16 cellular contexts compared by ENCODE assay signal in the genomic region with DNA sequence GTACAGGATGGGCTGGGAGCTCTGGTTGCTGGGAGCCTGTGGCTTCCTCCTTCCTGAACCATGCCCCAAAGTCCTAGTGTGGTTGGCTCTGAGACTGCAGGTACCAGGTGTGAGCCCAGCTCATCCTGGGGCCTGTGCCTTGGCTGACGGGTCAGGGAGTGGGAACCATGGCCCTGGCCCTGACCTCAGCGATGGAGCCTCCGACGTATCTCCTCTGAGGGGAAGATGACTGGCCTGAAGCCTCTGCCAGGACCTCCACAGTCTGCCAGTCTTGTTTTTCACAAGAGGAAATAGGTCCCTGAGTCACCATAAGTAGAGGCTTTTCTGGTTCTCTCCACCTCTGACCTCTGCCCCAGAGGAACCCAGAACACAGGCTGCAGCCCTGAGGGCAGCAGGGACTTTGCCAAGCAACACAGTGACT. TPM values are rescaled to one million over a fixed set of nuclear protein-coding genes. Genes with fewer than 3 reads are reported as not detected.
DNase-seq lines count a peak whose midpoint lies in the region; ATAC-seq and TF ChIP-seq lines count a peak whose summit lies in the region.
"Had no signal": no experiment of that assay in that cellular context is flagged by ENCODE, and none has a peak within 500 bp of the region (broad histone marks: within the 10 kb centered on the region; RNA-seq: fewer than 3 reads in every experiment).

No MANE protein-coding gene starts in this region.

- H3K27ac Mint-ChIP-seq in activated B cell treated with CpG ODN at 0.5 μM for 24 hours = no peak overlapping the region
- H3K27ac Mint-ChIP-seq in stimulated activated effector memory CD8-positive, alpha-beta T cell treated with anti-CD3 and anti-CD28 coated beads, Interleukin-12 subunit alpha, Interleukin-12 subunit beta, amount 100 ng/mL, for 72 hours = peak overlapping the region; percentile 6
- H3K27ac Mint-ChIP-seq: activated CD8-positive, alpha-beta T cell treated with anti-CD3 and anti-CD28 coated beads for 36 hours had no signal

- H3K27me3 Mint-ChIP-seq in activated B cell treated with CpG ODN at 0.5 μM for 24 hours = no peaks in the 10 kb centered on the region
- H3K27me3 Mint-ChIP-seq: activated CD8-positive, alpha-beta T cell treated with anti-CD3 and anti-CD28 coated beads for 36 hours had no signal

- intact Hi-C loops in activated B cell treated with CpG ODN at 0.5 μM for 24 hours (cut with micrococcal nuclease) = loop anchor here (10.0 kb wide), 1 partner anchor 302 kb away; a partner anchor contains a TSS

- no peak overlapping the region for H3K4me3 Mint-ChIP-seq in activated B cell treated with CpG ODN at 0.5 μM for 24 hours
- H3K4me3 Mint-ChIP-seq in stimulated activated effector memory CD8-positive, alpha-beta T cell treated with anti-CD3 and anti-CD28 coated beads, Interleukin-12 subunit alpha, Interleukin-12 subunit beta, amount 100 ng/mL, for 72 hours = no peak overlapping the region
- H3K4me3 Mint-ChIP-seq: activated CD8-positive, alpha-beta T cell treated with anti-CD3 and anti-CD28 coated beads for 36 hours had no signal

- peak; percentile 45 for DNase-seq in activated CD8-positive, alpha-beta memory T cell treated with anti-CD3 and anti-CD28 coated beads, Interleukin-2, amount 50 U/mL, for 48 hours
- no peak for DNase-seq in activated CD8-positive, alpha-beta memory T cell treated with anti-CD3 and anti-CD28 coated beads, Interleukin-2, amount 50 U/mL, for 4 hours
- peak; percentile 9 for DNase-seq in activated B cell treated with CpG ODN at 0.5 μM for 24 hours
- DNase-seq in fibroblast of pulmonary artery (ENCODE audit: low read depth) = peak; percentile 20
- DNase-seq in stimulated activated effector memory CD8-positive, alpha-beta T cell treated with anti-CD3 and anti-CD28 coated beads, Interleukin-12 subunit alpha, Interleukin-12 subunit beta, amount 100 ng/mL, for 72 hours (ENCODE audit: low spot score in 2 of 2) = no peak
- no peak for DNase-seq in activated naive CD4-positive, alpha-beta T cell (lab: John Stamatoyannopoulos, UW)
- DNase-seq in DMS79 treated with DMSO at 0.1 percent for 48 hours (lab: John Stamatoyannopoulos, UW) = no peak
- DNase-seq: activated CD8-positive, alpha-beta T cell treated with anti-CD3 and anti-CD28 coated beads for 36 hours; activated naive CD4-positive, alpha-beta T cell treated with Interleukin-2 at 50 U/mL for 16 hours; central memory CD4-positive, alpha-beta T cell; erythroblast; NCI-H2029 treated with DMSO at 0.1 percent for 48 hours; NCI-H774; RPMI8226; T-helper 9 cell had no signal

- peaks cover 23% of the 10 kb centered on the region for H3K4me1 Mint-ChIP-seq in activated B cell treated with CpG ODN at 0.5 μM for 24 hours
- H3K4me1 Mint-ChIP-seq in stimulated activated effector memory CD8-positive, alpha-beta T cell treated with anti-CD3 and anti-CD28 coated beads, Interleukin-12 subunit alpha, Interleukin-12 subunit beta, amount 100 ng/mL, for 72 hours = peaks cover 33% of the 10 kb centered on the region

- H3K4me3 ChIP-seq in fibroblast of pulmonary artery (replicated peaks; ENCODE audit: low read depth, low read length) = no peak overlapping the region

- ATAC-seq in activated B cell treated with CpG ODN at 0.5 μM for 24 hours (ENCODE audit: low read depth) (no peak), GM19397 (IDR thresholded peaks at IDR 0.05; ENCODE audit: unreplicated experiment) (no peak)
- ATAC-seq in stimulated activated effector memory CD8-positive, alpha-beta T cell treated with anti-CD3 and anti-CD28 coated beads, Interleukin-12 subunit alpha, Interleukin-12 subunit beta, amount 100 ng/mL, for 72 hours = no peak
- ATAC-seq: activated CD8-positive, alpha-beta T cell treated with anti-CD3 and anti-CD28 coated beads for 36 hours had no signal

- POLR2A ChIA-PET in activated B cell treated with CpG ODN at 0.5 μM for 24 hours (lab: Charles Lee) = interaction anchor here (7.4 kb wide), 1 partner anchor 7 kb away, joined by 123 read pairs; no protein-coding TSS in a partner anchor

- no peaks in the 10 kb centered on the region for H3K9me3 Mint-ChIP-seq in activated B cell treated with CpG ODN at 0.5 μM for 24 hours
- no peaks in the 10 kb centered on the region for H3K9me3 Mint-ChIP-seq in stimulated activated effector memory CD8-positive, alpha-beta T cell treated with anti-CD3 and anti-CD28 coated beads, Interleukin-12 subunit alpha, Interleukin-12 subunit beta, amount 100 ng/mL, for 72 hours
- H3K9me3 Mint-ChIP-seq: activated CD8-positive, alpha-beta T cell treated with anti-CD3 and anti-CD28 coated beads for 36 hours had no signal

- CTCF ChIA-PET in activated B cell treated with CpG ODN at 0.5 μM for 24 hours (lab: Charles Lee) = no interaction called here

- TF ChIP-seq CTCF in activated B cell treated with CpG ODN at 0.5 μM for 24 hours (IDR thresholded peaks at IDR 0.05) (no peak), fibroblast of pulmonary artery (IDR thresholded peaks at IDR 0.05; ENCODE audit: low read length, missing control alignments) (no peak)

- H3K36me3 Mint-ChIP-seq in activated B cell treated with CpG ODN at 0.5 μM for 24 hours (ENCODE audit: low read depth) = peaks cover 20% of the 10 kb centered on the region
- peaks cover 38% of the 10 kb centered on the region for H3K36me3 Mint-ChIP-seq in stimulated activated effector memory CD8-positive, alpha-beta T cell treated with anti-CD3 and anti-CD28 coated beads, Interleukin-12 subunit alpha, Interleukin-12 subunit beta, amount 100 ng/mL, for 72 hours

RNA-seq across cellular contexts. Expression of a gene that starts 3.4 kb away (rescaled TPM):
- total RNA-seq in activated B cell treated with CpG ODN at 0.5 μM for 24 hours = 20.1 and 21.4 TPM in 2 replicates

RNA-seq across cellular contexts. Expression of a gene that starts 10.2 kb away (rescaled TPM):
- total RNA-seq in activated B cell treated with CpG ODN at 0.5 μM for 24 hours = 3.4 and 3.8 TPM in 2 replicates

Comparison
In these comparisons a context has a peak if more than half of its experiments do, and no peak if none do; other contexts are left out.
1. DNase-seq: peak in activated CD8-positive, alpha-beta memory T cell treated with anti-CD3 and anti-CD28 coated beads, Interleukin-2, amount 50 U/mL, for 48 hours (single experiment), activated B cell treated with CpG ODN at 0.5 μM for 24 hours (single experiment) and fibroblast of pulmonary artery (single experiment); none in activated CD8-positive, alpha-beta memory T cell treated with anti-CD3 and anti-CD28 coated beads, Interleukin-2, amount 50 U/mL, for 4 hours (single experiment), stimulated activated effector memory CD8-positive, alpha-beta T cell treated with anti-CD3 and anti-CD28 coated beads, Interleukin-12 subunit alpha, Interleukin-12 subunit beta, amount 100 ng/mL, for 72 hours (0 of 2), activated naive CD4-positive, alpha-beta T cell (0 of 4) and DMS79 treated with DMSO at 0.1 percent for 48 hours (single experiment).